Comparison of ENCODE assay signal across 8 cellular contexts in genomic region chr3:57755368-57756021, GRCh38.
DNase-seq lines count a peak whose midpoint lies in the region; ATAC-seq, FAIRE-seq and TF ChIP-seq lines count a peak whose summit lies in the region.

No MANE protein-coding gene starts in this region.

- TF ChIP-seq POLR2A in H54 (IDR thresholded peaks at IDR 0.05; ENCODE audit: low read depth, low read length): no peak

- FAIRE-seq in H54 (lab: Jason Lieb, UNC): no peak

- peak overlapping the region; percentile 96 for H3K27ac Mint-ChIP-seq in activated naive CD4-positive, alpha-beta T cell treated with anti-CD3 and anti-CD28 coated beads, Interleukin-2, amount 10 ng/mL, durations not matched to agents 7 days and 5 days

- peak overlapping the region; percentile 84 to 96 (median 91) for H3K27ac ChIP-seq in BLaER1 treated with 17β-estradiol and CSF1 and Interleukin-3, amounts not matched to agents 10 nM and 100 nM

- H3K9me3 Mint-ChIP-seq in activated naive CD4-positive, alpha-beta T cell treated with anti-CD3 and anti-CD28 coated beads, Interleukin-2, amount 10 ng/mL, durations not matched to agents 7 days and 5 days: no peaks in the 10 kb centered on the region

- peaks cover 12% of the 10 kb centered on the region for H3K27me3 Mint-ChIP-seq in activated naive CD4-positive, alpha-beta T cell treated with anti-CD3 and anti-CD28 coated beads, Interleukin-2, amount 10 ng/mL, durations not matched to agents 7 days and 5 days

- H3K36me3 Mint-ChIP-seq in activated naive CD4-positive, alpha-beta T cell treated with anti-CD3 and anti-CD28 coated beads, Interleukin-2, amount 10 ng/mL, durations not matched to agents 7 days and 5 days: peaks cover 27% of the 10 kb centered on the region

- peak overlapping the region; percentile 61 to 96 (median 78) for H3K4me2 ChIP-seq in BLaER1 treated with 17β-estradiol and CSF1 and Interleukin-3, amounts not matched to agents 10 nM and 100 nM

- CTCF ChIA-PET in activated naive CD4-positive, alpha-beta T cell treated with anti-CD3 and anti-CD28 coated beads, Interleukin-2, amount 10 ng/mL, durations not matched to agents 7 days and 5 days (lab: Charles Lee): interaction anchor here (0.9 to 1.0 kb wide), 2 partner anchors 9 to 67 kb away, joined by 3 to 5 read pairs; no protein-coding TSS in a partner anchor

- no peaks in the 10 kb centered on the region for H3K9me3 ChIP-seq in BLaER1 treated with 17β-estradiol and CSF1 and Interleukin-3, amounts not matched to agents 10 nM and 100 nM (replicated peaks in 1 of 11)

- H3K36me3 ChIP-seq in BLaER1 treated with 17β-estradiol and CSF1 and Interleukin-3, amounts not matched to agents 10 nM and 100 nM: peaks cover 14 to 28% (median 17%) of the 10 kb centered on the region in 11 experiments; a peak in 21 of 22 replicates

- H3K9ac ChIP-seq in BLaER1 treated with 17β-estradiol and CSF1 and Interleukin-3, amounts not matched to agents 10 nM and 100 nM: peak overlapping the region; percentile 86 to 98 (median 94)

- ATAC-seq in GM18517 (IDR thresholded peaks at IDR 0.05; ENCODE audit: unreplicated experiment): peak; percentile 54
- peak; percentile 39 for ATAC-seq in HG03025 (IDR thresholded peaks at IDR 0.05; ENCODE audit: low FRiP score, unreplicated experiment)

- no peaks in the 10 kb centered on the region for H3K27me3 ChIP-seq in BLaER1 treated with 17β-estradiol and CSF1 and Interleukin-3, amounts not matched to agents 10 nM and 100 nM

- H3K4me1 Mint-ChIP-seq in activated naive CD4-positive, alpha-beta T cell treated with anti-CD3 and anti-CD28 coated beads, Interleukin-2, amount 10 ng/mL, durations not matched to agents 7 days and 5 days: peaks cover 47% of the 10 kb centered on the region

- intact Hi-C loops in head of caudate nucleus (cut with DNase I): loop anchor here (2.0 to 5.0 kb wide), 4 partner anchors 63 to 198 kb away; partner anchors contain the start of genes ARF4, DENND6A and PDE12
- intact Hi-C loops in posterior cingulate gyrus (cut with DNase I): loop anchor here (1.0 to 5.0 kb wide), 3 partner anchors 62 to 528 kb away; partner anchors contain the start of genes APPL1, ARF4 and DENND6A

- H4K20me1 ChIP-seq in BLaER1 treated with 17β-estradiol and CSF1 and Interleukin-3, amounts not matched to agents 10 nM and 100 nM: peaks cover 30 to 40% (median 37%) of the 10 kb centered on the region in 11 experiments

- peak overlapping the region; percentile 81 to 99 (median 90) for H3K4me3 ChIP-seq in BLaER1 treated with 17β-estradiol and CSF1 and Interleukin-3, amounts not matched to agents 10 nM and 100 nM

- DNase-seq in NCI-H524 treated with DMSO at 0.1 percent for 48 hours (lab: John Stamatoyannopoulos, UW): peak; percentile 76
- DNase-seq in activated naive CD4-positive, alpha-beta T cell treated with anti-CD3 and anti-CD28 coated beads, Interleukin-2, amount 10 ng/mL, durations not matched to agents 7 days and 5 days: no peak
- peak in 39 of 42 donors; percentile 34 to 86 (median 62) for DNase-seq in head of caudate nucleus
- DNase-seq in posterior cingulate gyrus: peak in 7 of 10 donors; percentile 33 to 90 (median 49)
- DNase-seq in H54 (ENCODE audit: insufficient read length, low spot score): no peak

- H3K4me1 ChIP-seq in BLaER1 treated with 17β-estradiol and CSF1 and Interleukin-3, amounts not matched to agents 10 nM and 100 nM: peaks cover 26 to 39% (median 34%) of the 10 kb centered on the region in 10 experiments

- H3K4me3 Mint-ChIP-seq in activated naive CD4-positive, alpha-beta T cell treated with anti-CD3 and anti-CD28 coated beads, Interleukin-2, amount 10 ng/mL, durations not matched to agents 7 days and 5 days: peak overlapping the region; percentile 99

Comparison
In these comparisons a context has a peak if more than half of its experiments do, and no peak if none do; other contexts are left out.
1. DNase-seq: peak in NCI-H524 treated with DMSO at 0.1 percent for 48 hours (single experiment), head of caudate nucleus (39 of 42) and posterior cingulate gyrus (7 of 10); none in activated naive CD4-positive, alpha-beta T cell treated with anti-CD3 and anti-CD28 coated beads, Interleukin-2, amount 10 ng/mL, durations not matched to agents 7 days and 5 days (single experiment) and H54 (single experiment).